In genomic region chr11:8268530-8269461, GRCh38 we compare ENCODE assay signal across 8 cellular contexts. TPM values are rescaled to one million over a fixed set of nuclear protein-coding genes. Genes with fewer than 3 reads are reported as not detected.
DNase-seq lines count a peak whose midpoint lies in the region; ATAC-seq, FAIRE-seq and TF ChIP-seq lines count a peak whose summit lies in the region.

No MANE protein-coding gene starts in this region.

- no peaks in the 10 kb centered on the region for H3K9me3 ChIP-seq in H1 (ENCODE audit: insufficient read depth in 2 of 2, low read depth in 1 of 2, low read length in 1 of 2)
- H3K9me3 ChIP-seq in naive thymus-derived CD4-positive, alpha-beta T cell (ENCODE audit: control insufficient read depth in 2 of 3, low read length in 3 of 3): no peaks in the 10 kb centered on the region

- H3K9me3 Mint-ChIP-seq in stimulated activated naive CD8-positive, alpha-beta T cell treated with anti-CD3 and anti-CD28 coated beads, Interleukin-15, Interleukin-2, amounts not matched to agents 100 ng/mL and 50 ng/mL, for 24 hours: no peaks in the 10 kb centered on the region
- H3K9me3 Mint-ChIP-seq in naive thymus-derived CD4-positive, alpha-beta T cell: no peaks in the 10 kb centered on the region
- H3K9me3 Mint-ChIP-seq in stimulated activated effector memory CD8-positive, alpha-beta T cell treated with anti-CD3 and anti-CD28 coated beads, Interleukin-12 subunit alpha, Interleukin-12 subunit beta, amount 100 ng/mL, for 72 hours: no peaks in the 10 kb centered on the region

- no peak for ATAC-seq in stimulated activated naive CD8-positive, alpha-beta T cell treated with anti-CD3 and anti-CD28 coated beads, Interleukin-15, Interleukin-2, amounts not matched to agents 100 U/mL and 50 U/mL, for 24 hours
- ATAC-seq in naive thymus-derived CD4-positive, alpha-beta T cell: no peak
- no peak for ATAC-seq in stimulated activated effector memory CD8-positive, alpha-beta T cell treated with anti-CD3 and anti-CD28 coated beads, Interleukin-12 subunit alpha, Interleukin-12 subunit beta, amount 100 ng/mL, for 72 hours

- no peak overlapping the region for H2BK120ac ChIP-seq in H1 (replicated peaks; ENCODE audit: low read depth, low read length)

- no peaks in the 10 kb centered on the region for H3K79me1 ChIP-seq in H1 (ENCODE audit: low read depth, low read length)

- H3K9ac ChIP-seq in H1 (replicated peaks in 1 of 4; ENCODE audit: extremely low read depth in 1 of 4, low read depth in 3 of 4, low read length in 3 of 4): peak overlapping the region in 1 of 4 experiments; percentile 44; a peak in 1 of 7 replicates

- no peak overlapping the region for H3K27ac ChIP-seq in H1 (ENCODE audit: low read depth, low read length)
- no peak overlapping the region for H3K27ac ChIP-seq in naive thymus-derived CD4-positive, alpha-beta T cell (ENCODE audit: low read depth, low read length)

- H4K8ac ChIP-seq in H1 (ENCODE audit: extremely low read depth, insufficient read depth, low read length): no peak overlapping the region

- peaks cover 0 to 5% (median 3%) of the 10 kb centered on the region in 4 experiments; a peak in 3 of 7 replicates for H3K4me1 ChIP-seq in H1 (replicated peaks in 1 of 4; ENCODE audit: control insufficient read depth in 3 of 4, insufficient read depth in 4 of 4, low read length in 3 of 4)
- H3K4me1 ChIP-seq in naive thymus-derived CD4-positive, alpha-beta T cell (ENCODE audit: control insufficient read depth in 2 of 2, insufficient read depth in 2 of 2, low read length in 2 of 2): peaks cover 0 to 4% of the 10 kb centered on the region in 2 donors

- no peaks in the 10 kb centered on the region for H3K79me2 ChIP-seq in H1 (ENCODE audit: control insufficient read depth in 1 of 2, insufficient read depth in 2 of 2, low read length in 2 of 2)

- H3K4ac ChIP-seq in H1 (replicated peaks; ENCODE audit: insufficient read length, low read depth, low read length): no peak overlapping the region

- H3K27me3 ChIP-seq in H1 (replicated peaks in 1 of 4; ENCODE audit: control insufficient read depth in 3 of 4, extremely low read depth in 1 of 4, insufficient read depth in 3 of 4, low read length in 3 of 4): peaks cover 43 to 71% (median 65%) of the 10 kb centered on the region in 4 experiments
- peaks cover 0 to 10% of the 10 kb centered on the region in 2 donors for H3K27me3 ChIP-seq in naive thymus-derived CD4-positive, alpha-beta T cell (ENCODE audit: control insufficient read depth in 2 of 2, insufficient read depth in 2 of 2, low read length in 2 of 2)

- WGBS in H1 (ENCODE audit: extremely low coverage in 1 of 2, insufficient coverage in 1 of 2, insufficient read length in 1 of 2, insufficient replicate concordance in 2 of 2, low coverage in 1 of 2, low lambda C conversion rate in 2 of 2, missing lambda C conversion rate in 1 of 2), 2 experiments: 7% methylated on average over 37 of the region's 68 CpGs; no CpG with 5 or more reads in 1 of the 2 experiments

- peaks cover 8% of the 10 kb centered on the region for H3K4me1 Mint-ChIP-seq in stimulated activated naive CD8-positive, alpha-beta T cell treated with anti-CD3 and anti-CD28 coated beads, Interleukin-15, Interleukin-2, amounts not matched to agents 100 ng/mL and 50 ng/mL, for 24 hours (ENCODE audit: low read depth)
- peaks cover 4 to 8% (median 6%) of the 10 kb centered on the region in 7 donors for H3K4me1 Mint-ChIP-seq in naive thymus-derived CD4-positive, alpha-beta T cell
- peaks cover 7% of the 10 kb centered on the region for H3K4me1 Mint-ChIP-seq in stimulated activated effector memory CD8-positive, alpha-beta T cell treated with anti-CD3 and anti-CD28 coated beads, Interleukin-12 subunit alpha, Interleukin-12 subunit beta, amount 100 ng/mL, for 72 hours

- no peak overlapping the region for H2AFZ ChIP-seq in H1 (ENCODE audit: low read length)

- no peak for FAIRE-seq in H1 (lab: Jason Lieb, UNC)

- peak overlapping the region; percentile 48 for H3K4me3 Mint-ChIP-seq in stimulated activated naive CD8-positive, alpha-beta T cell treated with anti-CD3 and anti-CD28 coated beads, Interleukin-15, Interleukin-2, amounts not matched to agents 100 ng/mL and 50 ng/mL, for 24 hours
- peak overlapping the region in 9 of 10 donors; percentile 12 to 74 (median 59) for H3K4me3 Mint-ChIP-seq in naive thymus-derived CD4-positive, alpha-beta T cell
- H3K4me3 Mint-ChIP-seq in stimulated activated effector memory CD8-positive, alpha-beta T cell treated with anti-CD3 and anti-CD28 coated beads, Interleukin-12 subunit alpha, Interleukin-12 subunit beta, amount 100 ng/mL, for 72 hours: no peak overlapping the region

- no peak for TF ChIP-seq POLR2A in H1 (IDR thresholded peaks at IDR 0.05; ENCODE audit: control extremely low read depth in 1 of 2, low read depth in 2 of 2, low read length in 2 of 2)

- H4K5ac ChIP-seq in H1 (ENCODE audit: insufficient read length, low read depth, low read length): no peak overlapping the region

- CTCF ChIA-PET in H1 (lab: Charles Lee; ENCODE audit: partially characterized antibody): interaction anchor here (0.6 to 1.8 kb wide), 13 partner anchors 10 to 486 kb away, joined by 3 to 6 read pairs (median 4); no protein-coding TSS in a partner anchor
- CTCF ChIA-PET in naive thymus-derived CD4-positive, alpha-beta T cell (lab: Charles Lee): no interaction called here

- H4K91ac ChIP-seq in H1 (replicated peaks; ENCODE audit: insufficient read length, low read length): no peak overlapping the region

- no peak overlapping the region; the same call in 1 of the 2 replicates for H3K18ac ChIP-seq in H1 (ENCODE audit: extremely low read depth, low read length)

- no peak overlapping the region for H3K14ac ChIP-seq in H1 (ENCODE audit: insufficient read length)

- no peak for TF ChIP-seq EP300 in H1 (IDR thresholded peaks at IDR 0.05; ENCODE audit: borderline replicate concordance in 1 of 2, low read depth in 2 of 2, low read length in 2 of 2)

- POLR2A ChIA-PET in H1 (lab: Charles Lee; ENCODE audit: partially characterized antibody): interaction anchor here (0.6 kb wide), 1 partner anchor 68 kb away, joined by 3 read pairs; no protein-coding TSS in a partner anchor
- POLR2A ChIA-PET in naive thymus-derived CD4-positive, alpha-beta T cell (lab: Charles Lee): no interaction called here

- TF ChIP-seq CTCF in H1 (IDR thresholded peaks at IDR 0.05; ENCODE audit: control extremely low read depth in 1 of 3, insufficient read depth in 1 of 3, low read depth in 1 of 3, low read length in 3 of 3): no peak

- no peak overlapping the region for H3K27ac Mint-ChIP-seq in stimulated activated naive CD8-positive, alpha-beta T cell treated with anti-CD3 and anti-CD28 coated beads, Interleukin-15, Interleukin-2, amounts not matched to agents 100 ng/mL and 50 ng/mL, for 24 hours
- H3K27ac Mint-ChIP-seq in naive thymus-derived CD4-positive, alpha-beta T cell: no peak overlapping the region
- H3K27ac Mint-ChIP-seq in stimulated activated effector memory CD8-positive, alpha-beta T cell treated with anti-CD3 and anti-CD28 coated beads, Interleukin-12 subunit alpha, Interleukin-12 subunit beta, amount 100 ng/mL, for 72 hours: no peak overlapping the region

- no peak for DNase-seq in stimulated activated naive CD8-positive, alpha-beta T cell treated with anti-CD3 and anti-CD28 coated beads, Interleukin-15, Interleukin-2, amounts not matched to agents 100 U/mL and 50 U/mL, for 24 hours
- DNase-seq in H1 (ENCODE audit: low read depth in 1 of 2, low spot score in 2 of 2) (peak in 1 of 2 experiments; percentile 55), RKO (ENCODE audit: low spot score) (no peak), NCI-H1436 treated with DMSO at 0.1 percent for 48 hours (lab: John Stamatoyannopoulos, UW) (no peak)
- DNase-seq in naive thymus-derived CD4-positive, alpha-beta T cell: peak in 1 of 9 donors; percentile 27
- DNase-seq in stimulated activated effector memory CD8-positive, alpha-beta T cell treated with anti-CD3 and anti-CD28 coated beads, Interleukin-12 subunit alpha, Interleukin-12 subunit beta, amount 100 ng/mL, for 72 hours (ENCODE audit: low spot score in 2 of 2): no peak
- DNase-seq in activated CD4-positive, alpha-beta T cell treated with anti-CD3 and anti-CD28 coated beads, Interleukin-2, amount 50 U/mL, for 48 hours: no peak

- no peak for TF ChIP-seq RAD21 in H1 (IDR thresholded peaks at IDR 0.05 in 1 of 2, conservative IDR thresholded peaks at IDR 0.05 in 1 of 2; ENCODE audit: low read depth in 2 of 2, low read length in 2 of 2)

- peaks cover 0 to 7% (median 0%) of the 10 kb centered on the region in 4 experiments; a peak in 1 of 8 replicates for H3K36me3 ChIP-seq in H1 (ENCODE audit: control insufficient read depth in 2 of 4, insufficient read depth in 4 of 4, low read length in 3 of 4)
- H3K36me3 ChIP-seq in naive thymus-derived CD4-positive, alpha-beta T cell (ENCODE audit: control insufficient read depth in 2 of 3, insufficient read depth in 3 of 3, low read length in 3 of 3): no peaks in the 10 kb centered on the region

- H3K23ac ChIP-seq in H1 (ENCODE audit: insufficient read length): no peak overlapping the region

- peak overlapping the region; percentile 69 to 75 for H3K4me2 ChIP-seq in H1 (ENCODE audit: insufficient read depth in 1 of 2, low read depth in 2 of 2, low read length in 2 of 2)

- no peaks in the 10 kb centered on the region for H3K36me3 Mint-ChIP-seq in stimulated activated naive CD8-positive, alpha-beta T cell treated with anti-CD3 and anti-CD28 coated beads, Interleukin-15, Interleukin-2, amounts not matched to agents 100 ng/mL and 50 ng/mL, for 24 hours (ENCODE audit: low read depth)
- H3K36me3 Mint-ChIP-seq in naive thymus-derived CD4-positive, alpha-beta T cell: no peaks in the 10 kb centered on the region
- H3K36me3 Mint-ChIP-seq in stimulated activated effector memory CD8-positive, alpha-beta T cell treated with anti-CD3 and anti-CD28 coated beads, Interleukin-12 subunit alpha, Interleukin-12 subunit beta, amount 100 ng/mL, for 72 hours: no peaks in the 10 kb centered on the region

- H2BK12ac ChIP-seq in H1 (ENCODE audit: low read depth, low read length): no peak overlapping the region

- no peak overlapping the region for H3K56ac ChIP-seq in H1 (replicated peaks; ENCODE audit: insufficient read length, low read depth, low read length)

- no peak overlapping the region for H2BK5ac ChIP-seq in H1 (ENCODE audit: low read depth, low read length)

- H2BK15ac ChIP-seq in H1 (ENCODE audit: low read length): no peak overlapping the region

- H3K27me3 Mint-ChIP-seq in stimulated activated naive CD8-positive, alpha-beta T cell treated with anti-CD3 and anti-CD28 coated beads, Interleukin-15, Interleukin-2, amounts not matched to agents 100 ng/mL and 50 ng/mL, for 24 hours: peaks cover 71% of the 10 kb centered on the region
- H3K27me3 Mint-ChIP-seq in naive thymus-derived CD4-positive, alpha-beta T cell: peaks cover 68 to 85% (median 73%) of the 10 kb centered on the region in 5 donors

- intact Hi-C loops in naive thymus-derived CD4-positive, alpha-beta T cell (cut with micrococcal nuclease): loop anchor here in 1 of 2 donors (10.0 kb wide), 1 partner anchor 264 kb away; no protein-coding TSS in a partner anchor

- no peak overlapping the region for H2AK5ac ChIP-seq in H1 (ENCODE audit: low read depth, low read length)

- peak overlapping the region; percentile 44 to 64 (median 54); a peak in 7 of 8 replicates for H3K4me3 ChIP-seq in H1 (ENCODE audit: extremely low read depth in 1 of 4, insufficient read depth in 2 of 4, low read depth in 3 of 4, low read length in 4 of 4)
- H3K4me3 ChIP-seq in naive thymus-derived CD4-positive, alpha-beta T cell (ENCODE audit: low read length): no peak overlapping the region

- no peak overlapping the region for H2BK20ac ChIP-seq in H1 (ENCODE audit: low read length)

- H3K23me2 ChIP-seq in H1 (ENCODE audit: low read depth, low read length): peaks cover 6% of the 10 kb centered on the region; the same call in 1 of the 2 replicates

- peaks cover 0 to 9% of the 10 kb centered on the region in 2 experiments for H4K20me1 ChIP-seq in H1 (replicated peaks in 1 of 2; ENCODE audit: control insufficient read depth in 1 of 2, insufficient read depth in 2 of 2, low read length in 2 of 2)

RNA-seq across cellular contexts. Expression of gene LMO1, which starts 5.1 kb away (rescaled TPM):
- not detected in 2 replicates for total RNA-seq in H1 (2021; fragmentation: NEBNext Ultra II Directional; extraction: Animal tissue kit (Norgen Biotek cat#: 25700))
- polyA plus RNA-seq in H1 (2011; rRNA removed): 0.17 and 0.30 TPM in 2 replicates
- polyA plus RNA-seq in H1 (2011; cell fraction: cytosol; rRNA removed): 0.32 TPM
- polyA plus RNA-seq in H1 (2011; cell fraction: nucleus; rRNA removed): 0.37 TPM
- 0.19 to 0.85 TPM (median 0.46 TPM) in 4 replicates for polyA plus RNA-seq in H1 (2012, experiment 1 of 2)
- polyA plus RNA-seq in H1 (2012, experiment 2 of 2): 0.45 TPM
- 0.20 TPM for polyA plus RNA-seq in H1 (2013, experiment 1 of 2)
- 0.11 TPM for polyA plus RNA-seq in H1 (2013, experiment 2 of 2)
- polyA minus RNA-seq in H1 (2011; rRNA and poly(A)+ RNA removed): 0.44 TPM in 1 of 2 replicates, not detected in the other
- not detected for polyA minus RNA-seq in H1 (2011; cell fraction: cytosol; rRNA and poly(A)+ RNA removed)
- polyA minus RNA-seq in H1 (2011; cell fraction: nucleus; rRNA and poly(A)+ RNA removed): not detected
- total RNA-seq in naive thymus-derived CD4-positive, alpha-beta T cell: not detected
- polyA plus RNA-seq in naive thymus-derived CD4-positive, alpha-beta T cell: not detected
